In the genomic region with DNA sequence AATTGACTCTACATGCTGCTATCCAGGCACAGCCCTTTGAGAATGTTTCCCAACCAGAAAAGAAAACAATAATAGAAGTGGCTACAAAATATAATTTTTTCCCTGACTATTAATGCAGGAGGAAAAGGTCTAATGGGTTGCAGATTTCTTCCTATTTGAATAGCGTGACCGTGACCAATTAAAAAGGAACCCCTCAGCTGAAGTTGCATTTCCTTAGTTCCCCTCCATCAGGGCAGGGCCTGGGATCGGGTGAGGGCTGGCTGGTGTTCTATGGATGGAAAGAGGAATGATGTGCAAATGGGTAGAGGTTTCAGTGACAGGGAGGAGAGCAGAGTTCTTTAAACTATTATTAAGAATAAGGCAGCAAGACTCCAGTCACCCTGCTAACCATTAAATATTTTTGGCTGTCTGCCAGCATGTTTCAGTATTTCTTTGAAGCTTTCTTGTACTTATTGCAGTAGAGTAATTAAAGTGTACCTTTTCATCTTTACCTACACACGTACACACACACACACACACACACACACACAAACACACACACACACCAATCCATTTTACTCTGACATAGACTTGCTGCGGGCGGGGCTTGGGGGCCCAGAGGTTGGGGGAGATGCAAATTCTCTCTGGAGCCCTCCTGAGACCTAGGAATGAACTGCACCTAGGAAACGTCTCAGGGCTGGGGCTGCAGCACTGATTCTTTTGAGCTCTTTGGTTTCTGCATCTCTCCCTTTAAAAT, we compare ENCODE assay signal across 1 cellular context.
TF ChIP-seq lines count a peak whose summit lies in the region.

No MANE protein-coding gene starts in this region.

TF ChIP-seq in K562, 482 proteins besides CTCF, POLR2A, EP300 and RAD21 (continued from another document):
- TF ChIP-seq TARDBP (IDR thresholded peaks at IDR 0.05): no peak
